ENCODE assay signal across 1 cellular context in genomic region chr3:132641837-132642538, GRCh38.
TF ChIP-seq lines count a peak whose summit lies in the region.

No MANE protein-coding gene starts in this region.

TF ChIP-seq in WTC11, 78 proteins besides CTCF, POLR2A, EP300 and RAD21 (continued from another document):
- TF ChIP-seq ZNF232 (CRISPR knock-in tag; IDR thresholded peaks at IDR 0.05): no peak
- no peak for TF ChIP-seq SP1 (CRISPR knock-in tag; conservative IDR thresholded peaks at IDR 0.05)
- TF ChIP-seq MXD4 (CRISPR knock-in tag; IDR thresholded peaks at IDR 0.05; ENCODE audit: borderline replicate concordance): no peak
- no peak for TF ChIP-seq ZNF263 (CRISPR knock-in tag; IDR thresholded peaks at IDR 0.05; ENCODE audit: low read depth)
- no peak for TF ChIP-seq NFATC4 (CRISPR knock-in tag; IDR thresholded peaks at IDR 0.05)
- no peak for TF ChIP-seq PRDM15 (CRISPR knock-in tag; IDR thresholded peaks at IDR 0.05)
- no peak for TF ChIP-seq MLX (CRISPR knock-in tag; IDR thresholded peaks at IDR 0.05)
- TF ChIP-seq IRF2 (CRISPR knock-in tag; IDR thresholded peaks at IDR 0.05; ENCODE audit: borderline replicate concordance, low read depth): no peak
- TF ChIP-seq NFYB (CRISPR knock-in tag; conservative IDR thresholded peaks at IDR 0.05; ENCODE audit: low read depth): no peak
- TF ChIP-seq ZBTB43 (CRISPR knock-in tag; IDR thresholded peaks at IDR 0.05): no peak
- no peak for TF ChIP-seq ZNF416 (CRISPR knock-in tag; IDR thresholded peaks at IDR 0.05)
